ENCODE assay signal across 10 cellular contexts in the genomic region with DNA sequence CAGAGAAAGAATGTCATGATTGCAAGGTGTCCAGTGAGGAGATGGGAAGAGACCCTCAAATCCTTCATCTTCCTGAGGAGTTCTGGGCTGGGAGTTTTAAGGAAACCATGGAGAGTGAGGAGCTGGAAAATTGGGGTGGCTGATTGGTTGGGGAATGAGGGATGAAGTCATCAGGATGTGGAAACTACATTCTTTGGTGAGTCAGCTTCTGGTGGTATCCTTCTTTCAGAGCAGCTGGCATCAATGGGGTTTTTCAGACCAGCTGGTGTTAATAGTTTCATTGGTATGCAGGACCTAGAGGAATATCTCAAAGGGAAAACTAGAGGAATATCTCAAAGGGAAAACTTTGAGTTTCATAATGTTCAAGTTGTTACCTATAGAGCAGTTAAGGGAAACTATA. TPM values are rescaled to one million over a fixed set of nuclear protein-coding genes. Genes with fewer than 3 reads are reported as not detected.
DNase-seq lines count a peak whose midpoint lies in the region; TF ChIP-seq lines count a peak whose summit lies in the region.
"Had no signal": no experiment of that assay in that cellular context is flagged by ENCODE, and none has a peak within 500 bp of the region (broad histone marks: within the 10 kb centered on the region; RNA-seq: fewer than 3 reads in every experiment).

No MANE protein-coding gene starts in this region.

- CTCF ChIA-PET in GM10248 (lab: Yijun Ruan, JAX): no interaction called here

- DNase-seq in GM04504 (ENCODE audit: low read depth) (peak; percentile 72), SW480 (ENCODE audit: low spot score) (peak; percentile 40), fibroblast of pulmonary artery (ENCODE audit: low read depth) (peak; percentile 88), pulmonary artery endothelial cell (ENCODE audit: low read depth, low spot score) (peak; percentile 77), GM10248 (ENCODE audit: extremely low spot score) (no peak), cerebellar cortex (ENCODE audit: low spot score) (no peak), iPS-NIHi7 (ENCODE audit: extremely low spot score) (no peak)
- DNase-seq in effector CD4-positive, alpha-beta T cell: no peak
- DNase-seq: NCI-H345, T-cell had no signal

- TF ChIP-seq CTCF in fibroblast of pulmonary artery (IDR thresholded peaks at IDR 0.05; ENCODE audit: low read length, missing control alignments) (no peak), GM10248 (IDR thresholded peaks at IDR 0.05; ENCODE audit: control extremely low read depth, extremely low read depth, low read depth, missing control alignments) (no peak)

- POLR2A ChIA-PET in GM10248 (lab: Yijun Ruan, JAX): no interaction called here

- H3K4me3 ChIP-seq in fibroblast of pulmonary artery (replicated peaks; ENCODE audit: low read depth, low read length): no peak overlapping the region

RNA-seq across cellular contexts. Expression of a gene that starts 45.2 kb away (rescaled TPM):
- total RNA-seq in pulmonary artery endothelial cell: 5.0 and 6.8 TPM in 2 replicates
- total RNA-seq: T-cell had no signal

Comparison
In these comparisons a context has a peak if more than half of its experiments do, and no peak if none do; other contexts are left out.
1. DNase-seq: peak in GM04504 (single experiment), SW480 (single experiment), fibroblast of pulmonary artery (single experiment) and pulmonary artery endothelial cell (single experiment); none in GM10248 (single experiment), effector CD4-positive, alpha-beta T cell (single experiment), cerebellar cortex (single experiment) and iPS-NIHi7 (single experiment).